Comparison of ENCODE assay signal across 9 cellular contexts in the genomic region with DNA sequence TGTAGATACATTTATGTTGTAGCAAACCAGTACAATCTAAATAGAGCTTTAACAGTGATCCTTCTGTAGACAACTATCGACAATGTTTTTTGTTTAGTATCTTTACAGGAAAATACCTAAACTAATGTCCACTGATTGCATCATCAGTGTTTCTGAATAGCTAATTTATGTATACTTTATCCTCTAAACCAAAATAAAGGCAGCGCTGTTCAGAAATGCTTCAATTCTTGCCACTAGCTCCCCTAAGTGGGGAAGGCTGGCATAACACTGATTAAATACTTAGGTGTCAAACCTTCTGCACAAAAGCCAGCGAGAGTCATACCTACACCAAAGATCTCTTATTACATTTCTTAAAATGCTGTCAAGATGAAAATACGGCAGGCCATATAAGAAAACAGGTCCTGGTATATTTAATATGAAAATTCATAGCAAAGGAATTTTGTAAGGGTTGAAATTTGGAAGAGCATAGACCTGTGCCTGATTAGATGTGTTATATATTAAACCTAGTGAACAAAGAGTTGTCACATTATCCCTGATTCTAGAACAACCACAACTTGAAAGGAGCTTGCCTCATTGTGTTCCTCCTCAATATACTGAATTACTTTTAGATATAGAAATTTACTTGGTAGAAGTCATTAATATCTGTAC.
DNase-seq lines count a peak whose midpoint lies in the region; ATAC-seq and TF ChIP-seq lines count a peak whose summit lies in the region.
"Had no signal": no experiment of that assay in that cellular context is flagged by ENCODE, and none has a peak within 500 bp of the region (broad histone marks: within the 10 kb centered on the region; RNA-seq: fewer than 3 reads in every experiment).

No MANE protein-coding gene starts in this region.

- no peaks in the 10 kb centered on the region for H4K20me1 ChIP-seq in Loucy (ENCODE audit: insufficient read depth, low read length, poor library complexity, severe bottlenecking)

- no peaks in the 10 kb centered on the region for H3K36me3 ChIP-seq in Loucy (ENCODE audit: insufficient read depth, low read length)
- no peaks in the 10 kb centered on the region for H3K36me3 ChIP-seq in brain microvascular endothelial cell (replicated peaks)
- no peaks in the 10 kb centered on the region for H3K36me3 ChIP-seq in psoas muscle (ENCODE audit: insufficient read depth in 1 of 2, low read depth in 1 of 2)
- H3K36me3 ChIP-seq in right atrium auricular region = no peaks in the 10 kb centered on the region

- H3K27ac ChIP-seq in brain microvascular endothelial cell (no peak overlapping the region), psoas muscle (no peak overlapping the region), right atrium auricular region (no peak overlapping the region)

- H3K9me2 ChIP-seq in Loucy (replicated peaks; ENCODE audit: low read depth, low read length) = no peaks in the 10 kb centered on the region

- H3K4me3 ChIP-seq in Loucy (ENCODE audit: low read length, poor library complexity, severe bottlenecking) (no peak overlapping the region), brain microvascular endothelial cell (ENCODE audit: low read depth, low read length) (no peak overlapping the region), skeletal muscle cell (ENCODE audit: low read depth, low read length) (no peak overlapping the region), psoas muscle (no peak overlapping the region), right atrium auricular region (no peak overlapping the region)
- H3K4me3 ChIP-seq: lung had no signal

- H3K4me2 ChIP-seq in Loucy (ENCODE audit: low read depth, low read length, poor library complexity, severe bottlenecking) = no peak overlapping the region

- in situ Hi-C loops in brain microvascular endothelial cell (cut with HindIII; ENCODE audit: low pct_ligation_motif_present, low sequenced_read_pairs) = no loop called here

- no peak overlapping the region for H2AFZ ChIP-seq in Loucy (ENCODE audit: low read length)

- TF ChIP-seq CTCF in Loucy (conservative IDR thresholded peaks at IDR 0.05; ENCODE audit: low read length) (peak; percentile 82), brain microvascular endothelial cell (IDR thresholded peaks at IDR 0.05; ENCODE audit: low read depth, low read length, missing control alignments) (peak; percentile 78), psoas muscle (IDR thresholded peaks at IDR 0.05) (no peak), right atrium auricular region (IDR thresholded peaks at IDR 0.05) (no peak)

- H3K9me3 ChIP-seq in Loucy (ENCODE audit: insufficient read depth, low read depth, low read length) = no peaks in the 10 kb centered on the region
- no peaks in the 10 kb centered on the region for H3K9me3 ChIP-seq in psoas muscle
- no peaks in the 10 kb centered on the region for H3K9me3 ChIP-seq in right atrium auricular region

- ATAC-seq in GM21423 (IDR thresholded peaks at IDR 0.05; ENCODE audit: unreplicated experiment) = peak; percentile 61
- no peak for ATAC-seq in psoas muscle

- intact Hi-C loops in psoas muscle (cut with DNase I) = no loop called here

- no peaks in the 10 kb centered on the region for H3K4me1 ChIP-seq in Loucy (ENCODE audit: insufficient read depth, low read length, poor library complexity, severe bottlenecking)
- H3K4me1 ChIP-seq in psoas muscle = no peaks in the 10 kb centered on the region
- H3K4me1 ChIP-seq in right atrium auricular region = no peaks in the 10 kb centered on the region

- H3K27me3 ChIP-seq in Loucy (ENCODE audit: insufficient read depth, low read length, poor library complexity, severe bottlenecking) (no peaks in the 10 kb centered on the region), brain microvascular endothelial cell (replicated peaks) (no peaks in the 10 kb centered on the region), psoas muscle (ENCODE audit: insufficient read depth in 3 of 3, low read length in 2 of 3) (no peaks in the 10 kb centered on the region), right atrium auricular region (no peaks in the 10 kb centered on the region)

- H3F3A ChIP-seq in Loucy (ENCODE audit: low read depth) = no peaks in the 10 kb centered on the region

- 54 to 60% (median 59%) methylated on average over 4 of the region's 4 CpGs for WGBS in psoas muscle, 3 donors

- no peaks in the 10 kb centered on the region for H3K79me2 ChIP-seq in Loucy (ENCODE audit: insufficient read depth, low read length)

- H3K9ac ChIP-seq in Loucy (ENCODE audit: low read depth, low read length, poor library complexity, severe bottlenecking) = no peak overlapping the region

- DNase-seq in DMS53 (lab: John Stamatoyannopoulos, UW) = peak; percentile 82
- DNase-seq in brain microvascular endothelial cell = peak; percentile 15
- DNase-seq in skeletal muscle cell (ENCODE audit: low read depth) = peak; percentile 27
- DNase-seq in psoas muscle = no peak
- no peak for DNase-seq in right atrium auricular region (ENCODE audit: low spot score)
- DNase-seq in AML-193 (lab: John Stamatoyannopoulos, UW) = no peak

Comparison
In these comparisons a context has a peak if more than half of its experiments do, and no peak if none do; other contexts are left out.
1. DNase-seq: peak in DMS53 (single experiment), brain microvascular endothelial cell (single experiment) and skeletal muscle cell (single experiment); none in psoas muscle (0 of 2), right atrium auricular region (single experiment) and AML-193 (0 of 2).
2. CTCF ChIP-seq: peak in Loucy (single experiment) and brain microvascular endothelial cell (single experiment); none in psoas muscle (single experiment) and right atrium auricular region (0 of 2).